ENCODE assay signal across 16 cellular contexts in genomic region chr22:46929689-46930225, GRCh38.
"Had no signal": no experiment of that assay in that cellular context is flagged by ENCODE, and none has a peak within 500 bp of the region (broad histone marks: within the 10 kb centered on the region; RNA-seq: fewer than 3 reads in every experiment).

No MANE protein-coding gene starts in this region.

- H3K4me3 ChIP-seq: ascending aorta, dorsolateral prefrontal cortex, gastrocnemius medialis, psoas muscle had no signal

- H3K9me3 Mint-ChIP-seq: activated naive CD4-positive, alpha-beta T cell treated with anti-CD3 and anti-CD28 coated beads, Interleukin-2, amount 10 ng/mL, durations not matched to agents 7 days and 5 days; endodermal cell; natural killer cell treated with Interleukin-12 subunit alpha and Interleukin-12 subunit beta and Interleukin-15 and Interleukin-18, amount 100 ng/mL, for 72 hours; stimulated activated naive CD8-positive, alpha-beta T cell treated with anti-CD3 and anti-CD28 coated beads, Interleukin-15, amount 100 ng/mL, for 72 hours; WTC11 had no signal

- DNase-seq: activated CD4-positive, alpha-beta T cell treated with anti-CD3 and anti-CD28 coated beads for 4 hours; activated CD8-positive, alpha-beta T cell treated with anti-CD3 and anti-CD28 coated beads, Interleukin-2, amount 10 ng/mL, durations not matched to agents 7 days and 5 days; activated naive CD4-positive, alpha-beta T cell treated with anti-CD3 and anti-CD28 coated beads, Interleukin-2, amount 10 ng/mL, durations not matched to agents 7 days and 5 days; activated T-cell treated with anti-CD3 and anti-CD28 coated beads for 4 hours; dorsolateral prefrontal cortex; endodermal cell; erythroblast; gastrocnemius medialis; psoas muscle; stimulated activated CD4-positive, alpha-beta T cell treated with anti-CD3 and anti-CD28 coated beads, Interleukin-1b, Interleukin-23, amount 100 ng/mL, for 48 hours; stimulated activated naive CD8-positive, alpha-beta T cell treated with anti-CD3 and anti-CD28 coated beads, Interleukin-15, amount 100 ng/mL, for 72 hours; T-helper 17 cell had no signal

- H3K9me3 ChIP-seq: ascending aorta, gastrocnemius medialis, psoas muscle had no signal

- H3K36me3 ChIP-seq: ascending aorta, gastrocnemius medialis had no signal

- H3K27ac Mint-ChIP-seq: activated CD8-positive, alpha-beta T cell treated with anti-CD3 and anti-CD28 coated beads, Interleukin-2, amount 10 ng/mL, durations not matched to agents 7 days and 5 days; activated naive CD4-positive, alpha-beta T cell treated with anti-CD3 and anti-CD28 coated beads, Interleukin-2, amount 10 ng/mL, durations not matched to agents 7 days and 5 days; endodermal cell; natural killer cell treated with Interleukin-12 subunit alpha and Interleukin-12 subunit beta and Interleukin-15 and Interleukin-18, amount 100 ng/mL, for 72 hours; stimulated activated naive CD8-positive, alpha-beta T cell treated with anti-CD3 and anti-CD28 coated beads, Interleukin-15, amount 100 ng/mL, for 72 hours; T-helper 17 cell; WTC11 had no signal

- H3K27me3 Mint-ChIP-seq: activated naive CD4-positive, alpha-beta T cell treated with anti-CD3 and anti-CD28 coated beads, Interleukin-2, amount 10 ng/mL, durations not matched to agents 7 days and 5 days; natural killer cell treated with Interleukin-12 subunit alpha and Interleukin-12 subunit beta and Interleukin-15 and Interleukin-18, amount 100 ng/mL, for 72 hours; stimulated activated naive CD8-positive, alpha-beta T cell treated with anti-CD3 and anti-CD28 coated beads, Interleukin-15, amount 100 ng/mL, for 72 hours; T-helper 17 cell had no signal

- H3K27me3 ChIP-seq: ascending aorta, dorsolateral prefrontal cortex, gastrocnemius medialis had no signal

- H3K36me3 Mint-ChIP-seq: natural killer cell treated with Interleukin-12 subunit alpha and Interleukin-12 subunit beta and Interleukin-15 and Interleukin-18, amount 100 ng/mL, for 72 hours had no signal

- H3K4me1 ChIP-seq: ascending aorta had no signal

- H3K4me3 Mint-ChIP-seq: activated CD8-positive, alpha-beta T cell treated with anti-CD3 and anti-CD28 coated beads, Interleukin-2, amount 10 ng/mL, durations not matched to agents 7 days and 5 days; activated naive CD4-positive, alpha-beta T cell treated with anti-CD3 and anti-CD28 coated beads, Interleukin-2, amount 10 ng/mL, durations not matched to agents 7 days and 5 days; endodermal cell; natural killer cell treated with Interleukin-12 subunit alpha and Interleukin-12 subunit beta and Interleukin-15 and Interleukin-18, amount 100 ng/mL, for 72 hours; stimulated activated naive CD8-positive, alpha-beta T cell treated with anti-CD3 and anti-CD28 coated beads, Interleukin-15, amount 100 ng/mL, for 72 hours; T-helper 17 cell; WTC11 had no signal

- H3K27ac ChIP-seq: ascending aorta, dorsolateral prefrontal cortex, gastrocnemius medialis, psoas muscle had no signal

- FAIRE-seq: islet of Langerhans had no signal

- ATAC-seq: activated CD8-positive, alpha-beta T cell treated with anti-CD3 and anti-CD28 coated beads, Interleukin-2, amount 10 ng/mL, durations not matched to agents 7 days and 5 days; gastrocnemius medialis; natural killer cell treated with Interleukin-12 subunit alpha and Interleukin-12 subunit beta and Interleukin-15 and Interleukin-18, amount 100 ng/mL, for 72 hours; psoas muscle; stimulated activated naive CD8-positive, alpha-beta T cell treated with anti-CD3 and anti-CD28 coated beads, Interleukin-15, amount 100 ng/mL, for 72 hours; T-helper 17 cell; WTC11 had no signal
